In genomic region chr1:230978491-230979388, GRCh38 we compare ENCODE assay signal across 1 cellular context.
TF ChIP-seq lines count a peak whose summit lies in the region.

ARV1 (plus strand) TSS chr1:230979094; CDS start chr1:230979106, 12 bp downstream.
TTC13 (minus strand) TSS chr1:230978861; CDS start chr1:230978830, 31 bp downstream.

TF ChIP-seq in GM12878, 131 proteins besides CTCF, POLR2A, EP300 and RAD21 (continued from another document):
- TF ChIP-seq SKIL (IDR thresholded peaks at IDR 0.05; ENCODE audit: low read depth, poor library complexity, severe bottlenecking) (peak; percentile 23), IRF4 (IDR thresholded peaks at IDR 0.05; ENCODE audit: low read depth, low read length) (no peak), SIN3A (IDR thresholded peaks at IDR 0.05; ENCODE audit: low read depth, low read length) (peak; percentile 80; the same call in 1 of the 2 replicates), STAT3 (IDR thresholded peaks at IDR 0.05; ENCODE audit: low read depth, low read length) (no peak), ZNF687 (IDR thresholded peaks at IDR 0.05) (no peak), MEF2B (IDR thresholded peaks at IDR 0.05; ENCODE audit: partially characterized antibody, poor library complexity, severe bottlenecking) (no peak), ZNF207 (IDR thresholded peaks at IDR 0.05; ENCODE audit: borderline replicate concordance) (no peak; the same call in 1 of the 2 replicates)
